In genomic region chr9:120177121-120177520, GRCh38 we compare ENCODE assay signal across 18 cellular contexts.
A peak's percentile ranks its signal among the peaks of the same experiment; 100 is the strongest.
DNase-seq lines count a peak whose midpoint lies in the region; ATAC-seq, FAIRE-seq and TF ChIP-seq lines count a peak whose summit lies in the region.
"Had no signal": no experiment of that assay in that cellular context is flagged by ENCODE, and none has a peak within 500 bp of the region (broad histone marks: within the 10 kb centered on the region; RNA-seq: fewer than 3 reads in every experiment).

No MANE protein-coding gene starts in this region.

- H3K4me3 Mint-ChIP-seq in progenitor cell of endocrine pancreas (ENCODE audit: low read depth): no peak overlapping the region
- H3K4me3 Mint-ChIP-seq: CD4-positive, alpha-beta memory T cell had no signal

- H4K91ac ChIP-seq in H1 (replicated peaks; ENCODE audit: insufficient read length, low read length): no peak overlapping the region

- no peaks in the 10 kb centered on the region for H3K36me3 Mint-ChIP-seq in progenitor cell of endocrine pancreas (ENCODE audit: insufficient read depth)
- H3K36me3 Mint-ChIP-seq: CD4-positive, alpha-beta memory T cell had no signal

- H4K5ac ChIP-seq in H1 (ENCODE audit: insufficient read length, low read depth, low read length): no peak overlapping the region

- peak overlapping the region; percentile 8 for H3K27ac Mint-ChIP-seq in progenitor cell of endocrine pancreas
- H3K27ac Mint-ChIP-seq: CD4-positive, alpha-beta memory T cell had no signal

- H3K79me2 ChIP-seq in Karpas-422 (ENCODE audit: low read length): no peaks in the 10 kb centered on the region
- H3K79me2 ChIP-seq in H1 (ENCODE audit: control insufficient read depth in 1 of 2, insufficient read depth in 2 of 2, low read length in 2 of 2): no peaks in the 10 kb centered on the region

- H2AK5ac ChIP-seq in H1 (ENCODE audit: low read depth, low read length): no peak overlapping the region

- H2BK120ac ChIP-seq in H1 (replicated peaks; ENCODE audit: low read depth, low read length): no peak overlapping the region

- CTCF ChIA-PET in H1 (lab: Charles Lee; ENCODE audit: partially characterized antibody): no interaction called here

- H3K9me3 Mint-ChIP-seq in progenitor cell of endocrine pancreas (ENCODE audit: low read depth): peaks cover 8% of the 10 kb centered on the region

- no peak for TF ChIP-seq POLR2A in H1 (IDR thresholded peaks at IDR 0.05; ENCODE audit: control extremely low read depth in 1 of 2, low read depth in 2 of 2, low read length in 2 of 2)

- WGBS in H1 (ENCODE audit: extremely low coverage in 1 of 2, insufficient coverage in 1 of 2, insufficient read length in 1 of 2, insufficient replicate concordance in 2 of 2, low coverage in 1 of 2, low lambda C conversion rate in 2 of 2, missing lambda C conversion rate in 1 of 2), 2 experiments: 75% methylated on average over 1 of the region's 1 CpG; no CpG with 5 or more reads in 1 of the 2 experiments

- H3K4me2 ChIP-seq in Karpas-422 (ENCODE audit: low read depth, low read length, poor library complexity, severe bottlenecking) (no peak overlapping the region), H1 (ENCODE audit: insufficient read depth in 1 of 2, low read depth in 2 of 2, low read length in 2 of 2) (no peak overlapping the region)

- DNase-seq in Karpas-422: peak; percentile 10
- peak; percentile 79 for DNase-seq in cerebellar cortex (ENCODE audit: low spot score)
- no peak for DNase-seq in H1 (ENCODE audit: low read depth in 1 of 2, low spot score in 2 of 2)
- DNase-seq in progenitor cell of endocrine pancreas (ENCODE audit: low spot score, unreplicated experiment): no peak
- no peak for DNase-seq in sciatic nerve (ENCODE audit: low spot score)
- DNase-seq: Calu3; CD4-positive, alpha-beta memory T cell; COR-L47; DMS53; DMS79 treated with DMSO at 0.1 percent for 48 hours; GOT3; H7; HCEC 1CT had no signal

- TF ChIP-seq CTCF in H1 (IDR thresholded peaks at IDR 0.05; ENCODE audit: control extremely low read depth in 1 of 3, insufficient read depth in 1 of 3, low read depth in 1 of 3, low read length in 3 of 3) (no peak), progenitor cell of endocrine pancreas (IDR thresholded peaks at IDR 0.05; ENCODE audit: unreplicated experiment) (no peak)

- H3K36me3 ChIP-seq in Karpas-422 (ENCODE audit: insufficient read depth, low read length) (no peaks in the 10 kb centered on the region), H1 (ENCODE audit: control insufficient read depth in 2 of 4, insufficient read depth in 4 of 4, low read length in 3 of 4) (no peaks in the 10 kb centered on the region)

- intact Hi-C loops in sciatic nerve (cut with DNase I): no loop called here

- H3K56ac ChIP-seq in H1 (replicated peaks; ENCODE audit: insufficient read length, low read depth, low read length): no peak overlapping the region

- no peak overlapping the region for H2AFZ ChIP-seq in Karpas-422 (ENCODE audit: low read length)
- H2AFZ ChIP-seq in H1 (ENCODE audit: low read length): no peak overlapping the region

- H2BK5ac ChIP-seq in H1 (ENCODE audit: low read depth, low read length): no peak overlapping the region

- no peak overlapping the region for H3K18ac ChIP-seq in H1 (ENCODE audit: extremely low read depth, low read length)

- H3K4me1 Mint-ChIP-seq in progenitor cell of endocrine pancreas (ENCODE audit: low read depth): no peaks in the 10 kb centered on the region
- H3K4me1 Mint-ChIP-seq: CD4-positive, alpha-beta memory T cell had no signal

- H3K27me3 ChIP-seq in Karpas-422 (ENCODE audit: low read length): no peaks in the 10 kb centered on the region
- H3K27me3 ChIP-seq in H1 (replicated peaks in 1 of 4; ENCODE audit: control insufficient read depth in 3 of 4, extremely low read depth in 1 of 4, insufficient read depth in 3 of 4, low read length in 3 of 4): no peaks in the 10 kb centered on the region

- H3K9ac ChIP-seq in Karpas-422 (ENCODE audit: low read length) (no peak overlapping the region), H1 (replicated peaks in 1 of 4; ENCODE audit: extremely low read depth in 1 of 4, low read depth in 3 of 4, low read length in 3 of 4) (no peak overlapping the region)

- no peak for ATAC-seq in GM19351 (IDR thresholded peaks at IDR 0.05; ENCODE audit: unreplicated experiment)
- ATAC-seq in HG03460 (IDR thresholded peaks at IDR 0.05; ENCODE audit: unreplicated experiment): no peak
- no peak for ATAC-seq in sciatic nerve

- no peak overlapping the region for H2BK15ac ChIP-seq in H1 (ENCODE audit: low read length)

- POLR2A ChIA-PET in H1 (lab: Charles Lee; ENCODE audit: partially characterized antibody): no interaction called here

- no peak for TF ChIP-seq RAD21 in H1 (IDR thresholded peaks at IDR 0.05 in 1 of 2, conservative IDR thresholded peaks at IDR 0.05 in 1 of 2; ENCODE audit: low read depth in 2 of 2, low read length in 2 of 2)

- H3K79me1 ChIP-seq in H1 (ENCODE audit: low read depth, low read length): no peaks in the 10 kb centered on the region

- H3K4ac ChIP-seq in H1 (replicated peaks; ENCODE audit: insufficient read length, low read depth, low read length): no peak overlapping the region

- peaks cover 21% of the 10 kb centered on the region for H3K27me3 Mint-ChIP-seq in progenitor cell of endocrine pancreas
- H3K27me3 Mint-ChIP-seq: CD4-positive, alpha-beta memory T cell had no signal

- H3K4me1 ChIP-seq in Karpas-422 (ENCODE audit: low read length): peaks cover 27% of the 10 kb centered on the region
- H3K4me1 ChIP-seq in H1 (replicated peaks in 1 of 4; ENCODE audit: control insufficient read depth in 3 of 4, insufficient read depth in 4 of 4, low read length in 3 of 4): no peaks in the 10 kb centered on the region

- no peak for FAIRE-seq in H1 (lab: Jason Lieb, UNC)
- FAIRE-seq: G401.6, GM12892, GM19239 had no signal

- no peak overlapping the region for H3K4me3 ChIP-seq in Karpas-422 (ENCODE audit: low read length)
- H3K4me3 ChIP-seq in H1 (ENCODE audit: extremely low read depth in 1 of 4, insufficient read depth in 2 of 4, low read depth in 3 of 4, low read length in 4 of 4): no peak overlapping the region

- H3K9me3 ChIP-seq in Karpas-422 (ENCODE audit: low read length): no peaks in the 10 kb centered on the region
- H3K9me3 ChIP-seq in H1 (ENCODE audit: insufficient read depth in 2 of 2, low read depth in 1 of 2, low read length in 1 of 2): no peaks in the 10 kb centered on the region

- no peak overlapping the region for H4K8ac ChIP-seq in H1 (ENCODE audit: extremely low read depth, insufficient read depth, low read length)

- H4K20me1 ChIP-seq in Karpas-422 (ENCODE audit: insufficient read depth, low read depth, low read length) (no peaks in the 10 kb centered on the region), H1 (replicated peaks in 1 of 2; ENCODE audit: control insufficient read depth in 1 of 2, insufficient read depth in 2 of 2, low read length in 2 of 2) (no peaks in the 10 kb centered on the region)

- no peak overlapping the region for H2BK12ac ChIP-seq in H1 (ENCODE audit: low read depth, low read length)

- no peak for TF ChIP-seq EP300 in H1 (IDR thresholded peaks at IDR 0.05; ENCODE audit: borderline replicate concordance in 1 of 2, low read depth in 2 of 2, low read length in 2 of 2)

- H3K9me2 ChIP-seq in Karpas-422 (replicated peaks; ENCODE audit: insufficient read depth, low read length): no peaks in the 10 kb centered on the region

- H3K23ac ChIP-seq in H1 (ENCODE audit: insufficient read length): no peak overlapping the region

- H3K14ac ChIP-seq in H1 (ENCODE audit: insufficient read length): no peak overlapping the region

- no peaks in the 10 kb centered on the region for H3K23me2 ChIP-seq in H1 (ENCODE audit: low read depth, low read length)

- H2BK20ac ChIP-seq in H1 (ENCODE audit: low read length): 0 out of 2 replicates have a peak overlapping the region, but pooled peaks have one; percentile 32

- no peak overlapping the region for H3K27ac ChIP-seq in Karpas-422 (ENCODE audit: low read length)
- H3K27ac ChIP-seq in H1 (ENCODE audit: low read depth, low read length): no peak overlapping the region

TF ChIP-seq in H1, 55 proteins besides CTCF, POLR2A, EP300 and RAD21 (continues in another document):
- no peak for TF ChIP-seq SP2 (IDR thresholded peaks at IDR 0.05; ENCODE audit: low read length)
- no peak for TF ChIP-seq HDAC6 (IDR thresholded peaks at IDR 0.05; ENCODE audit: low read depth, low read length)
- no peak for TF ChIP-seq MAFK (IDR thresholded peaks at IDR 0.05; ENCODE audit: low read depth, low read length)
- no peak for TF ChIP-seq GABPA (IDR thresholded peaks at IDR 0.05; ENCODE audit: borderline replicate concordance, insufficient read depth, low read length)
- no peak for TF ChIP-seq POU5F1 (IDR thresholded peaks at IDR 0.05; ENCODE audit: low read depth, low read length)
- no peak for TF ChIP-seq CREB1 (IDR thresholded peaks at IDR 0.05)
- no peak for TF ChIP-seq CBX5 (IDR thresholded peaks at IDR 0.05; ENCODE audit: low read depth, low read length)
- no peak for TF ChIP-seq JUN (IDR thresholded peaks at IDR 0.05; ENCODE audit: low read depth, low read length)
- TF ChIP-seq RFX5 (IDR thresholded peaks at IDR 0.05; ENCODE audit: borderline replicate concordance, low read depth, low read length): no peak
- TF ChIP-seq SIN3A (conservative IDR thresholded peaks at IDR 0.05 in 1 of 2, IDR thresholded peaks at IDR 0.05 in 1 of 2; ENCODE audit: low read depth in 1 of 2, low read length in 2 of 2): no peak
- no peak for TF ChIP-seq TAF7 (optimal IDR thresholded peaks at IDR 0.05; ENCODE audit: borderline replicate concordance, low read depth, low read length)
- TF ChIP-seq BCL11A (IDR thresholded peaks at IDR 0.05; ENCODE audit: low read depth in 2 of 2, low read length in 2 of 2): no peak
- TF ChIP-seq RXRA (IDR thresholded peaks at IDR 0.05; ENCODE audit: insufficient read depth, low read depth, low read length): no peak
- no peak for TF ChIP-seq TCF12 (IDR thresholded peaks at IDR 0.05; ENCODE audit: low read depth, low read length)
- no peak for TF ChIP-seq CBX8 (IDR thresholded peaks at IDR 0.05; ENCODE audit: borderline replicate concordance, low read depth, low read length)
- no peak for TF ChIP-seq ASH2L (IDR thresholded peaks at IDR 0.05; ENCODE audit: low read length)
- TF ChIP-seq SP4 (IDR thresholded peaks at IDR 0.05; ENCODE audit: low read length): no peak
- TF ChIP-seq, protein P1, sequence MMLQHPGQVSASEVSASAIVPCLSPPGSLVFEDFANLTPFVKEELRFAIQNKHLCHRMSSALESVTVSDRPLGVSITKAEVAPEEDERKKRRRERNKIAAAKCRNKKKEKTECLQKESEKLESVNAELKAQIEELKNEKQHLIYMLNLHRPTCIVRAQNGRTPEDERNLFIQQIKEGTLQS (IDR thresholded peaks at IDR 0.05; ENCODE audit: insufficient read depth, low read depth, low read length): no peak

Comparison
In these comparisons a context has a peak if more than half of its experiments do, and no peak if none do; other contexts are left out.
1. DNase-seq: peak in Karpas-422 (single experiment) and cerebellar cortex (single experiment); none in H1 (0 of 2), progenitor cell of endocrine pancreas (single experiment) and sciatic nerve (single experiment).